ENCODE assay signal across 18 cellular contexts in the genomic region with DNA sequence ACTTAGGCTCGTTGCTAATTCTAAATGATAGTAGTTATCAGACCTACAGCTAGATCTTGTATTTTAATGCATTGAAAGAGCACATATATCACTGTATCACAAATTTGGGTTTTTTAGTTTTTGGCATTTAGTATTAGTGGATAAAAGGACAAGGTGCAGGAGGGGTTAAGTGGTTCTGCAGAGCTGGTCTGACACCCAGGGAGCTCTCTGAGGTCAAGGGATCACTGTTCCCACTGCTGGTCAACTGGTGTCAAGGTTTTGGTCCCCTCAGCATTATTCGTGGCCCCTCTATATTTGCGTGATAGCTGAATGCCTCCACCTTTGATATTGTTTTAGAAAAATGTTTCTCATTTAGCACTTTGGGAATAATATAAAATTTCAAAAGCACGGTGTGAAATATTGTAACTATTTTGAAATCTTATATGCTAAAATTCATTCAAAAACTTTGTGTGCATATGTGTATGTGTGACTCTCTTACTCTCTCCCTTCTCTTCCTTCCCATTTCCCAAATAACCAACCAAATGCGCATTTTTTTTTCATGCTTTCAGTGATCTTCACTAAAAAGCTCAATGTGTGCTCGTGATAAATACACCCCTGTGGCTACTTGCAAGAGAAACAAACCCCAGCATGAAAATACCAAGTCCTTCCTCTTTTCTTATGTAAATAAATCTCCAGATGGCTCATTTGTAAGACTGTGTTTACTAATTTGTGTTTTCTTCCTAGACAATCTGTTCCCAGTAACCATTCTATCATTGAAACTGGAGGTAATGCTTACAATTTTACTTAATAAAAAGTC.
DNase-seq lines count a peak whose midpoint lies in the region; ATAC-seq and TF ChIP-seq lines count a peak whose summit lies in the region.
"Had no signal": no experiment of that assay in that cellular context is flagged by ENCODE, and none has a peak within 500 bp of the region (broad histone marks: within the 10 kb centered on the region; RNA-seq: fewer than 3 reads in every experiment).

No MANE protein-coding gene starts in this region.

- no peaks in the 10 kb centered on the region for H3K27me3 ChIP-seq in HAP-1 (ENCODE audit: low read depth)
- H3K27me3 ChIP-seq: BLaER1 had no signal

- peak overlapping the region; percentile 35 for H3K4me3 Mint-ChIP-seq in WTC11
- H3K4me3 Mint-ChIP-seq: CD8-positive, alpha-beta T cell had no signal

- H3K36me3 ChIP-seq in HAP-1 (replicated peaks), result no peaks in the 10 kb centered on the region
- H3K36me3 ChIP-seq: BLaER1 had no signal

- ATAC-seq in WTC11 (peak; percentile 59), HG03175 (IDR thresholded peaks at IDR 0.05; ENCODE audit: unreplicated experiment) (no peak)
- ATAC-seq: CD8-positive, alpha-beta T cell; K562 had no signal

- peaks cover 8% of the 10 kb centered on the region; the same call in 1 of the 2 replicates for H3K9me3 Mint-ChIP-seq in WTC11
- H3K9me3 Mint-ChIP-seq: CD8-positive, alpha-beta T cell had no signal

- no peaks in the 10 kb centered on the region for H3K9me3 ChIP-seq in HAP-1
- H3K9me3 ChIP-seq: BLaER1 had no signal

- H3K36me3 Mint-ChIP-seq in WTC11, result no peaks in the 10 kb centered on the region
- H3K36me3 Mint-ChIP-seq: CD8-positive, alpha-beta T cell had no signal

- peak overlapping the region; percentile 96 for H3K27ac Mint-ChIP-seq in WTC11
- H3K27ac Mint-ChIP-seq: CD8-positive, alpha-beta T cell had no signal

- H3K4me3 ChIP-seq in HAP-1, result no peak overlapping the region
- H3K4me3 ChIP-seq: BLaER1, K562, SK-N-MC had no signal

- CTCF ChIA-PET in WTC11 (lab: Charles Lee), result no interaction called here

- POLR2A ChIA-PET in WTC11 (lab: Charles Lee), result no interaction called here

- peaks cover 73% of the 10 kb centered on the region for H3K4me1 Mint-ChIP-seq in WTC11

- DNase-seq in DMS 273 treated with DMSO at 0.1 percent for 48 hours (lab: John Stamatoyannopoulos, UW) (peak; percentile 67), HAP-1 (ENCODE audit: low spot score in 2 of 2) (peak; percentile 18 to 86), WTC11 (ENCODE audit: low spot score) (no peak), iPS-NIHi11 (ENCODE audit: low spot score) (peak; percentile 58), GM13976 (ENCODE audit: low spot score) (no peak)
- no peak for DNase-seq in activated effector memory CD4-positive, alpha-beta T cell treated with Interleukin-2 at 50 U/mL for 16 hours
- DNase-seq: Calu3; CD8-positive, alpha-beta T cell; NCI-H1105; NCI-H187 treated with DMSO at 0.1 percent for 48 hours; NCI-H345; NCI-H526; NK-92 treated with Interleukin-12 subunit alpha and Interleukin-12 subunit beta, amount 100 ng/mL, for 24 hours; Right ventricle myocardium superior had no signal

- no peak for TF ChIP-seq CTCF in WTC11 (IDR thresholded peaks at IDR 0.05)
- TF ChIP-seq CTCF in GM13976 (IDR thresholded peaks at IDR 0.05; ENCODE audit: borderline replicate concordance, control extremely low read depth, extremely low read depth, insufficient read depth, missing control alignments), result no peak

- peaks cover 10% of the 10 kb centered on the region for H3K27me3 Mint-ChIP-seq in WTC11 (ENCODE audit: low read depth)

- in situ Hi-C loops in HAP-1 (cut with MboI; ENCODE audit: low sequenced_read_pairs), result no loop called here
- in situ Hi-C loops in GM13976 (cut with MboI; ENCODE audit: low sequenced_read_pairs, unreplicated experiment), result no loop called here

- H3K4me1 ChIP-seq in HAP-1, result peaks cover 14% of the 10 kb centered on the region
- H3K4me1 ChIP-seq: BLaER1 had no signal

TF ChIP-seq in WTC11, 78 proteins besides CTCF, POLR2A, EP300 and RAD21 (continues in another document):
- TF ChIP-seq NFATC4 (CRISPR knock-in tag; IDR thresholded peaks at IDR 0.05) (no peak), KAT7 (CRISPR knock-in tag; IDR thresholded peaks at IDR 0.05; ENCODE audit: borderline replicate concordance) (no peak), FOXK1 (CRISPR knock-in tag; IDR thresholded peaks at IDR 0.05) (0 out of 2 replicates have a peak, but pooled peaks have one; percentile 37), NFE2L1 (CRISPR knock-in tag; IDR thresholded peaks at IDR 0.05) (no peak), ZNF423 (CRISPR knock-in tag; IDR thresholded peaks at IDR 0.05) (no peak), ESRRA (CRISPR knock-in tag; IDR thresholded peaks at IDR 0.05; ENCODE audit: borderline replicate concordance) (no peak), OVOL2 (CRISPR knock-in tag; IDR thresholded peaks at IDR 0.05; ENCODE audit: borderline replicate concordance) (no peak), NFYB (CRISPR knock-in tag; conservative IDR thresholded peaks at IDR 0.05; ENCODE audit: low read depth) (no peak), TEAD1 (CRISPR knock-in tag; IDR thresholded peaks at IDR 0.05) (0 out of 2 replicates have a peak, but pooled peaks have one; percentile 12)
- TF ChIP-seq, protein P1, sequence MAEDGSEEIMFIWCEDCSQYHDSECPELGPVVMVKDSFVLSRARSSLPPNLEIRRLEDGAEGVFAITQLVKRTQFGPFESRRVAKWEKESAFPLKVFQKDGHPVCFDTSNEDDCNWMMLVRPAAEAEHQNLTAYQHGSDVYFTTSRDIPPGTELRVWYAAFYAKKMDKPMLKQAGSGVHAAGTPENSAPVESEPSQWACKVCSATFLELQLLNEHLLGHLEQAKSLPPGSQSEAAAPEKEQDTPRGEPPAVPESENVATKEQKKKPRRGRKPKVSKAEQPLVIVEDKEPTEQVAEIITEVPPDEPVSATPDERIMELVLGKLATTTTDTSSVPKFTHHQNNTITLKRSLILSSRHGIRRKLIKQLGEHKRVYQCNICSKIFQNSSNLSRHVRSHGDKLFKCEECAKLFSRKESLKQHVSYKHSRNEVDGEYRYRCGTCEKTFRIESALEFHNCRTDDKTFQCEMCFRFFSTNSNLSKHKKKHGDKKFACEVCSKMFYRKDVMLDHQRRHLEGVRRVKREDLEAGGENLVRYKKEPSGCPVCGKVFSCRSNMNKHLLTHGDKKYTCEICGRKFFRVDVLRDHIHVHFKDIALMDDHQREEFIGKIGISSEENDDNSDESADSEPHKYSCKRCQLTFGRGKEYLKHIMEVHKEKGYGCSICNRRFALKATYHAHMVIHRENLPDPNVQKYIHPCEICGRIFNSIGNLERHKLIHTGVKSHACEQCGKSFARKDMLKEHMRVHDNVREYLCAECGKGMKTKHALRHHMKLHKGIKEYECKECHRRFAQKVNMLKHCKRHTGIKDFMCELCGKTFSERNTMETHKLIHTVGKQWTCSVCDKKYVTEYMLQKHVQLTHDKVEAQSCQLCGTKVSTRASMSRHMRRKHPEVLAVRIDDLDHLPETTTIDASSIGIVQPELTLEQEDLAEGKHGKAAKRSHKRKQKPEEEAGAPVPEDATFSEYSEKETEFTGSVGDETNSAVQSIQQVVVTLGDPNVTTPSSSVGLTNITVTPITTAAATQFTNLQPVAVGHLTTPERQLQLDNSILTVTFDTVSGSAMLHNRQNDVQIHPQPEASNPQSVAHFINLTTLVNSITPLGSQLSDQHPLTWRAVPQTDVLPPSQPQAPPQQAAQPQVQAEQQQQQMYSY (CRISPR knock-in tag; IDR thresholded peaks at IDR 0.05), result no peak
- TF ChIP-seq, protein P2, sequence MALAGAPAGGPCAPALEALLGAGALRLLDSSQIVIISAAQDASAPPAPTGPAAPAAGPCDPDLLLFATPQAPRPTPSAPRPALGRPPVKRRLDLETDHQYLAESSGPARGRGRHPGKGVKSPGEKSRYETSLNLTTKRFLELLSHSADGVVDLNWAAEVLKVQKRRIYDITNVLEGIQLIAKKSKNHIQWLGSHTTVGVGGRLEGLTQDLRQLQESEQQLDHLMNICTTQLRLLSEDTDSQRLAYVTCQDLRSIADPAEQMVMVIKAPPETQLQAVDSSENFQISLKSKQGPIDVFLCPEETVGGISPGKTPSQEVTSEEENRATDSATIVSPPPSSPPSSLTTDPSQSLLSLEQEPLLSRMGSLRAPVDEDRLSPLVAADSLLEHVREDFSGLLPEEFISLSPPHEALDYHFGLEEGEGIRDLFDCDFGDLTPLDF (CRISPR knock-in tag; IDR thresholded peaks at IDR 0.05), result no peak
- TF ChIP-seq, protein P3, sequence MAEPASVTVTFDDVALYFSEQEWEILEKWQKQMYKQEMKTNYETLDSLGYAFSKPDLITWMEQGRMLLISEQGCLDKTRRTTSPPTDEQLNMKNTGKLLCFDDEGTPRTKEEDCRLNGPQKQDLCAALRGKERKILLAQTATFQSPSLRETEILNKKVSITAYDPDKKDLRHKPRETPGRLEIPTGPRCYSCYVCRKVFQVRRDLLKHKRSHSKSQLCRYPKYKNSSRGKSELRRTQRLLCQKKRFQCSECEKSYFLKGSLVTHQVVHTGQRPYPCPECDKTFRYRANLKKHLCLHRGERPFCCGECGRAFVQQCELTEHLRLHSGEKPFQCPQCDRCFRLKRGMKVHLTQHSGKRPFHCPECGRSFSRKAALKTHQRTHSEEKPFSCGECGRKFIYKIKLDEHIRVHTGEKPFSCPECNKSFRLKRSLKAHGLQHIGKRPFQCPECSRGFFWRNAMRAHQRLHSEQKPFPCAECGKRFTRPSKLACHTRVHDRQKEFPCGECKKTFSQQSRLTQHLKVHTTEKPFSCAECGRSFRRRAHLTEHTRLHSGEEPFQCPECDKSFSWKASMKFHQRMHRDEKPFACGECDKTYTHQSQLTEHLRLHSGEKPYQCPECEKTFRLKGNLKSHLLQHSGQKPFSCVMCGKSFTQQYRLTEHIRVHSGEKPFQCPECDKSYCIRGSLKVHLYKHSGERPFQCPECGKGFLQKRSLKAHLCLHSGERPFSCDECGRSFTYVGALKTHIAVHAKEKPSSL (CRISPR knock-in tag; conservative IDR thresholded peaks at IDR 0.05), result 0 out of 2 replicates have a peak, but pooled peaks have one; percentile 29
- TF ChIP-seq, protein P4, sequence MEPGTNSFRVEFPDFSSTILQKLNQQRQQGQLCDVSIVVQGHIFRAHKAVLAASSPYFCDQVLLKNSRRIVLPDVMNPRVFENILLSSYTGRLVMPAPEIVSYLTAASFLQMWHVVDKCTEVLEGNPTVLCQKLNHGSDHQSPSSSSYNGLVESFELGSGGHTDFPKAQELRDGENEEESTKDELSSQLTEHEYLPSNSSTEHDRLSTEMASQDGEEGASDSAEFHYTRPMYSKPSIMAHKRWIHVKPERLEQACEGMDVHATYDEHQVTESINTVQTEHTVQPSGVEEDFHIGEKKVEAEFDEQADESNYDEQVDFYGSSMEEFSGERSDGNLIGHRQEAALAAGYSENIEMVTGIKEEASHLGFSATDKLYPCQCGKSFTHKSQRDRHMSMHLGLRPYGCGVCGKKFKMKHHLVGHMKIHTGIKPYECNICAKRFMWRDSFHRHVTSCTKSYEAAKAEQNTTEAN (CRISPR knock-in tag; IDR thresholded peaks at IDR 0.05), result no peak

Comparison
In these comparisons a context has a peak if more than half of its experiments do, and no peak if none do; other contexts are left out.
1. DNase-seq: peak in DMS 273 treated with DMSO at 0.1 percent for 48 hours (single experiment), HAP-1 (2 of 2) and iPS-NIHi11 (single experiment); none in WTC11 (single experiment), GM13976 (single experiment) and activated effector memory CD4-positive, alpha-beta T cell treated with Interleukin-2 at 50 U/mL for 16 hours (single experiment).